ENCODE assay signal across 14 cellular contexts in genomic region chr5:10332301-10332700, GRCh38. TPM values are rescaled to one million over a fixed set of nuclear protein-coding genes. Genes with fewer than 3 reads are reported as not detected.
A peak's percentile ranks its signal among the peaks of the same experiment; 100 is the strongest.
DNase-seq lines count a peak whose midpoint lies in the region; ATAC-seq lines count a peak whose summit lies in the region.
"Had no signal": no experiment of that assay in that cellular context is flagged by ENCODE, and none has a peak within 500 bp of the region (broad histone marks: within the 10 kb centered on the region; RNA-seq: fewer than 3 reads in every experiment).

No MANE protein-coding gene starts in this region.

- peak overlapping the region; percentile 81 for H3K27ac ChIP-seq in right cardiac atrium (ENCODE audit: low read length)

- 93% methylated on average over 5 of the region's 5 CpGs for WGBS in right cardiac atrium

- peak; percentile 50 for DNase-seq in activated CD8-positive, alpha-beta memory T cell treated with anti-CD3 and anti-CD28 coated beads for 24 hours
- DNase-seq in activated CD8-positive, alpha-beta memory T cell treated with anti-CD3 and anti-CD28 coated beads, Interleukin-2, amount 50 U/mL, for 4 hours, result no peak
- DNase-seq in SHP77 treated with DMSO at 0.1 percent for 48 hours (lab: John Stamatoyannopoulos, UW), result peak; percentile 28
- no peak for DNase-seq in right cardiac atrium
- DNase-seq in sciatic nerve (ENCODE audit: low spot score), result peak; percentile 37
- no peak for DNase-seq in HUDEP-2 (lab: John Stamatoyannopoulos, UW; ENCODE audit: unreplicated experiment in 76 of 76)
- no peak for DNase-seq in stimulated activated CD4-positive, alpha-beta T cell treated with anti-CD3 and anti-CD28 coated beads, Interleukin-15, amount 100 ng/mL, for 24 hours
- DNase-seq: GOT3, Kasumi-1, midbrain, NCI-H187 treated with DMSO at 0.1 percent for 48 hours, NCI-H774 had no signal

- H3K4me1 ChIP-seq in right cardiac atrium (ENCODE audit: control insufficient read depth, insufficient read depth, low read length), result peaks cover 15% of the 10 kb centered on the region

- no peak overlapping the region for H3K4me3 ChIP-seq in right cardiac atrium (ENCODE audit: low read length)
- H3K4me3 ChIP-seq: ovary had no signal

- H3K27me3 ChIP-seq in right cardiac atrium (ENCODE audit: control insufficient read depth, insufficient read depth), result no peaks in the 10 kb centered on the region
- H3K27me3 ChIP-seq: ovary had no signal

- ATAC-seq in right cardiac atrium, result no peak
- ATAC-seq in sciatic nerve, result no peak
- ATAC-seq in GM18511 (IDR thresholded peaks at IDR 0.05; ENCODE audit: unreplicated experiment), result no peak

- H3K9me3 ChIP-seq in right cardiac atrium (ENCODE audit: control insufficient read depth, low read length), result peaks cover 3% of the 10 kb centered on the region
- H3K9me3 ChIP-seq: ovary had no signal

- intact Hi-C loops in right cardiac atrium (cut with DNase I), result no loop called here
- intact Hi-C loops in sciatic nerve (cut with DNase I), result no loop called here

RNA-seq across cellular contexts. Expression of gene MARCHF6, which starts 21.2 kb away (rescaled TPM):
- total RNA-seq in right cardiac atrium, result 100 to 1,000 TPM; 168 to 186 (median 183) TPM
- 75.7 TPM for polyA plus RNA-seq in right cardiac atrium
- total RNA-seq in sciatic nerve, result 174 TPM

RNA-seq across cellular contexts. Expression of gene CMBL, which starts 24.6 kb away (rescaled TPM):
- 10 to 100 TPM; 30.2 to 55.3 (median 49.5) TPM for total RNA-seq in right cardiac atrium
- polyA plus RNA-seq in right cardiac atrium, result 39.9 TPM
- 17.5 TPM for total RNA-seq in sciatic nerve

Comparison
In these comparisons a context has a peak if more than half of its experiments do, and no peak if none do; other contexts are left out.
1. DNase-seq: peak in activated CD8-positive, alpha-beta memory T cell treated with anti-CD3 and anti-CD28 coated beads for 24 hours (single experiment), SHP77 treated with DMSO at 0.1 percent for 48 hours (single experiment) and sciatic nerve (single experiment); none in activated CD8-positive, alpha-beta memory T cell treated with anti-CD3 and anti-CD28 coated beads, Interleukin-2, amount 50 U/mL, for 4 hours (single experiment), right cardiac atrium (0 of 3), HUDEP-2 (0 of 76) and stimulated activated CD4-positive, alpha-beta T cell treated with anti-CD3 and anti-CD28 coated beads, Interleukin-15, amount 100 ng/mL, for 24 hours (single experiment).